ENCODE assay signal across 2 cellular contexts in the genomic region with DNA sequence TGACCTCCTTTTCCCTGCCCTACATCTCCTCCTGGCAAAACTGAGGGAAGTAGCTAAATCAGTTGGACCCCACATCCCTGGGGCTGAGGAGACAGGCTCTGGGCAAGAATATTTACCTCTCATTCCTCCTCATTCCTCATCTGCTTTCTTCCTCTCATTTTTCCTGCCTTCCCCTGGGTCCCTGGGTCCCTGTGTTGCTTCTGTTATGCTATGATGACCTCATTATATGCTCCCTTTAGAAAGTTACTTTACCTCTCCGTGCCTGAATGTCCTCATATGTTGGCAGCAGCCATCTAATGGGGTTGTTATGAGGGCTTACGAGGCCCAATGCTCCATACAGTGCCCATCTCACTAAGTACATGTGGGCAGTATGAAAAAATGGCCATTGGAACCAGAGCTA.
TF ChIP-seq lines count a peak whose summit lies in the region.

No MANE protein-coding gene starts in this region.

TF ChIP-seq in HCT116, 20 proteins besides CTCF, POLR2A, EP300 and RAD21:
- TF ChIP-seq CBX3 (IDR thresholded peaks at IDR 0.05; ENCODE audit: low read depth) (no peak), SIN3A (IDR thresholded peaks at IDR 0.05; ENCODE audit: low read depth) (no peak), EGR1 (IDR thresholded peaks at IDR 0.05; ENCODE audit: low read depth) (no peak), SRF (IDR thresholded peaks at IDR 0.05; ENCODE audit: low read depth) (no peak), EZH2phosphoT487 (IDR thresholded peaks at IDR 0.05; ENCODE audit: borderline replicate concordance) (no peak), TCF7L2 (IDR thresholded peaks at IDR 0.05; ENCODE audit: borderline replicate concordance, extremely low read depth, insufficient read depth, insufficient read length) (no peak), POLR2AphosphoS5 (IDR thresholded peaks at IDR 0.05; ENCODE audit: low read depth, low read length) (no peak), SP1 (IDR thresholded peaks at IDR 0.05; ENCODE audit: low read depth) (no peak), ELF1 (IDR thresholded peaks at IDR 0.05; ENCODE audit: borderline replicate concordance, low read depth) (no peak), YY1 (IDR thresholded peaks at IDR 0.05; ENCODE audit: extremely low read depth, insufficient replicate concordance, low read depth, low read length) (no peak), FOSL1 (IDR thresholded peaks at IDR 0.05; ENCODE audit: low read depth) (no peak), ZFX (IDR thresholded peaks at IDR 0.05) (no peak), JUND (IDR thresholded peaks at IDR 0.05) (no peak), CEBPB (IDR thresholded peaks at IDR 0.05; ENCODE audit: low read depth) (no peak), ZNF274 (IDR thresholded peaks at IDR 0.05; ENCODE audit: low read depth, low read length) (no peak)
- TF ChIP-seq, protein P1, sequence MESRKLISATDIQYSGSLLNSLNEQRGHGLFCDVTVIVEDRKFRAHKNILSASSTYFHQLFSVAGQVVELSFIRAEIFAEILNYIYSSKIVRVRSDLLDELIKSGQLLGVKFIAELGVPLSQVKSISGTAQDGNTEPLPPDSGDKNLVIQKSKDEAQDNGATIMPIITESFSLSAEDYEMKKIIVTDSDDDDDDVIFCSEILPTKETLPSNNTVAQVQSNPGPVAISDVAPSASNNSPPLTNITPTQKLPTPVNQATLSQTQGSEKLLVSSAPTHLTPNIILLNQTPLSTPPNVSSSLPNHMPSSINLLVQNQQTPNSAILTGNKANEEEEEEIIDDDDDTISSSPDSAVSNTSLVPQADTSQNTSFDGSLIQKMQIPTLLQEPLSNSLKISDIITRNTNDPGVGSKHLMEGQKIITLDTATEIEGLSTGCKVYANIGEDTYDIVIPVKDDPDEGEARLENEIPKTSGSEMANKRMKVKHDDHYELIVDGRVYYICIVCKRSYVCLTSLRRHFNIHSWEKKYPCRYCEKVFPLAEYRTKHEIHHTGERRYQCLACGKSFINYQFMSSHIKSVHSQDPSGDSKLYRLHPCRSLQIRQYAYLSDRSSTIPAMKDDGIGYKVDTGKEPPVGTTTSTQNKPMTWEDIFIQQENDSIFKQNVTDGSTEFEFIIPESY (IDR thresholded peaks at IDR 0.05; ENCODE audit: extremely low read depth, insufficient replicate concordance, low read length), result no peak
- TF ChIP-seq, protein P2, sequence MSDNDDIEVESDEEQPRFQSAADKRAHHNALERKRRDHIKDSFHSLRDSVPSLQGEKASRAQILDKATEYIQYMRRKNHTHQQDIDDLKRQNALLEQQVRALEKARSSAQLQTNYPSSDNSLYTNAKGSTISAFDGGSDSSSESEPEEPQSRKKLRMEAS (IDR thresholded peaks at IDR 0.05), result no peak
- TF ChIP-seq, protein P3, sequence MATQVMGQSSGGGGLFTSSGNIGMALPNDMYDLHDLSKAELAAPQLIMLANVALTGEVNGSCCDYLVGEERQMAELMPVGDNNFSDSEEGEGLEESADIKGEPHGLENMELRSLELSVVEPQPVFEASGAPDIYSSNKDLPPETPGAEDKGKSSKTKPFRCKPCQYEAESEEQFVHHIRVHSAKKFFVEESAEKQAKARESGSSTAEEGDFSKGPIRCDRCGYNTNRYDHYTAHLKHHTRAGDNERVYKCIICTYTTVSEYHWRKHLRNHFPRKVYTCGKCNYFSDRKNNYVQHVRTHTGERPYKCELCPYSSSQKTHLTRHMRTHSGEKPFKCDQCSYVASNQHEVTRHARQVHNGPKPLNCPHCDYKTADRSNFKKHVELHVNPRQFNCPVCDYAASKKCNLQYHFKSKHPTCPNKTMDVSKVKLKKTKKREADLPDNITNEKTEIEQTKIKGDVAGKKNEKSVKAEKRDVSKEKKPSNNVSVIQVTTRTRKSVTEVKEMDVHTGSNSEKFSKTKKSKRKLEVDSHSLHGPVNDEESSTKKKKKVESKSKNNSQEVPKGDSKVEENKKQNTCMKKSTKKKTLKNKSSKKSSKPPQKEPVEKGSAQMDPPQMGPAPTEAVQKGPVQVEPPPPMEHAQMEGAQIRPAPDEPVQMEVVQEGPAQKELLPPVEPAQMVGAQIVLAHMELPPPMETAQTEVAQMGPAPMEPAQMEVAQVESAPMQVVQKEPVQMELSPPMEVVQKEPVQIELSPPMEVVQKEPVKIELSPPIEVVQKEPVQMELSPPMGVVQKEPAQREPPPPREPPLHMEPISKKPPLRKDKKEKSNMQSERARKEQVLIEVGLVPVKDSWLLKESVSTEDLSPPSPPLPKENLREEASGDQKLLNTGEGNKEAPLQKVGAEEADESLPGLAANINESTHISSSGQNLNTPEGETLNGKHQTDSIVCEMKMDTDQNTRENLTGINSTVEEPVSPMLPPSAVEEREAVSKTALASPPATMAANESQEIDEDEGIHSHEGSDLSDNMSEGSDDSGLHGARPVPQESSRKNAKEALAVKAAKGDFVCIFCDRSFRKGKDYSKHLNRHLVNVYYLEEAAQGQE (IDR thresholded peaks at IDR 0.05; ENCODE audit: low read depth), result no peak
- TF ChIP-seq, protein P4, sequence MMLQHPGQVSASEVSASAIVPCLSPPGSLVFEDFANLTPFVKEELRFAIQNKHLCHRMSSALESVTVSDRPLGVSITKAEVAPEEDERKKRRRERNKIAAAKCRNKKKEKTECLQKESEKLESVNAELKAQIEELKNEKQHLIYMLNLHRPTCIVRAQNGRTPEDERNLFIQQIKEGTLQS (IDR thresholded peaks at IDR 0.05), result no peak

TF ChIP-seq in neural cell, 6 proteins besides CTCF, POLR2A, EP300 and RAD21:
- no peak for TF ChIP-seq EZH2 (IDR thresholded peaks at IDR 0.05; ENCODE audit: borderline replicate concordance, insufficient read depth, low read length, poor library complexity, severe bottlenecking)
- TF ChIP-seq, protein P3 (IDR thresholded peaks at IDR 0.05; ENCODE audit: borderline replicate concordance), result no peak
- TF ChIP-seq MXI1 (conservative IDR thresholded peaks at IDR 0.05; ENCODE audit: poor library complexity, severe bottlenecking), result no peak
- TF ChIP-seq SMC3 (conservative IDR thresholded peaks at IDR 0.05; ENCODE audit: poor library complexity), result no peak
- TF ChIP-seq POLR2AphosphoS5 (IDR thresholded peaks at IDR 0.05), result no peak
- no peak for TF ChIP-seq TAF1 (IDR thresholded peaks at IDR 0.05; ENCODE audit: low read depth)
